ENCODE assay signal across 9 cellular contexts in the genomic region with DNA sequence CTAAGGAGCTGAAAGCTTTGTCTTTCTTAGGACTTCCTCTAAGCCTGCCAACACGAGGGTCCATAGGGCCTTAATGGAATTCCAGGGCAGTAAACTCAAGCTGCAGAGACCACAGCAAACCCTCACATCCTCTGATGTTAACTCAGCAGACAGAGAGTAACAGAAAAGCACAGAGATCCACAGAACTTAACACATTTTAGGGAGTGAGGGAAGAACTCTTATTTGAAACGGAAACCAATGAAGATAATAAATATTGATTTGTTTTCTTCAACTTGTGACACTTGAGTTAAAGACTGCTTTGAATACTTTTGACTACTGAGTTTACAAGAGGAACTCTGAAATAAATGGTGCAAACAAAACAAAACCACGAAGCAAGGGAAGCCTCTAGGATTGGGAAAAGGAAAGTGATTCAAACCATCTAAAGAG. TPM values are rescaled to one million over a fixed set of nuclear protein-coding genes. Genes with fewer than 3 reads are reported as not detected.
DNase-seq lines count a peak whose midpoint lies in the region; ATAC-seq and TF ChIP-seq lines count a peak whose summit lies in the region.
"Had no signal": no experiment of that assay in that cellular context is flagged by ENCODE, and none has a peak within 500 bp of the region (broad histone marks: within the 10 kb centered on the region; RNA-seq: fewer than 3 reads in every experiment).

No MANE protein-coding gene starts in this region.

- H3K4me1 ChIP-seq in fibroblast of lung (ENCODE audit: control insufficient read depth, extremely low read depth, insufficient read depth, low read length) (peaks cover 16% of the 10 kb centered on the region), uterus (peaks cover 0 to 20% of the 10 kb centered on the region in 2 donors)

- H3K4me3 ChIP-seq in fibroblast of lung (replicated peaks in 1 of 4; ENCODE audit: control extremely low read depth in 1 of 4, insufficient read depth in 1 of 4, low read depth in 3 of 4, low read length in 4 of 4) (no peak overlapping the region), uterus (no peak overlapping the region)

- no peak for ATAC-seq in activated naive CD8-positive, alpha-beta T cell treated with anti-CD3 and anti-CD28 coated beads, Interleukin-2, amount 50 U/mL, for 24 hours
- no peak for ATAC-seq in HG02623 (IDR thresholded peaks at IDR 0.05; ENCODE audit: unreplicated experiment)

- TF ChIP-seq POLR2A in uterus (IDR thresholded peaks at IDR 0.05), result no peak

- TF ChIP-seq CTCF in fibroblast of lung (conservative IDR thresholded peaks at IDR 0.05 in 1 of 2, IDR thresholded peaks at IDR 0.05 in 1 of 2; ENCODE audit: low read depth in 1 of 2, low read length in 2 of 2) (no peak), nephron progenitor cell (IDR thresholded peaks at IDR 0.05) (no peak), uterus (IDR thresholded peaks at IDR 0.05) (no peak)

- peaks cover 9% of the 10 kb centered on the region for H3K36me3 Mint-ChIP-seq in activated naive CD8-positive, alpha-beta T cell treated with anti-CD3 and anti-CD28 coated beads for 36 hours
- peaks cover 40% of the 10 kb centered on the region for H3K36me3 Mint-ChIP-seq in activated naive CD8-positive, alpha-beta T cell treated with anti-CD3 and anti-CD28 coated beads, Interleukin-2, amount 50 U/mL, for 24 hours (ENCODE audit: low read depth)
- peaks cover 69% of the 10 kb centered on the region for H3K36me3 Mint-ChIP-seq in nephron progenitor cell (ENCODE audit: low read depth)

- peak overlapping the region; percentile 69 for H3K27ac Mint-ChIP-seq in activated naive CD8-positive, alpha-beta T cell treated with anti-CD3 and anti-CD28 coated beads for 36 hours
- H3K27ac Mint-ChIP-seq in activated naive CD8-positive, alpha-beta T cell treated with anti-CD3 and anti-CD28 coated beads, Interleukin-2, amount 50 U/mL, for 24 hours, result no peak overlapping the region
- peak overlapping the region; percentile 85 for H3K27ac Mint-ChIP-seq in nephron progenitor cell

- no peak overlapping the region for H2AFZ ChIP-seq in fibroblast of lung (ENCODE audit: low read length)

- peaks cover 61% of the 10 kb centered on the region for H3K79me2 ChIP-seq in fibroblast of lung (ENCODE audit: control insufficient read depth, insufficient read depth, low read length)

- H3K9me3 Mint-ChIP-seq in activated naive CD8-positive, alpha-beta T cell treated with anti-CD3 and anti-CD28 coated beads for 36 hours, result no peaks in the 10 kb centered on the region
- no peaks in the 10 kb centered on the region for H3K9me3 Mint-ChIP-seq in activated naive CD8-positive, alpha-beta T cell treated with anti-CD3 and anti-CD28 coated beads, Interleukin-2, amount 50 U/mL, for 24 hours
- no peaks in the 10 kb centered on the region for H3K9me3 Mint-ChIP-seq in nephron progenitor cell

- no peak overlapping the region for H3K4me3 Mint-ChIP-seq in activated naive CD8-positive, alpha-beta T cell treated with anti-CD3 and anti-CD28 coated beads for 36 hours
- H3K4me3 Mint-ChIP-seq in activated naive CD8-positive, alpha-beta T cell treated with anti-CD3 and anti-CD28 coated beads, Interleukin-2, amount 50 U/mL, for 24 hours, result no peak overlapping the region
- no peak overlapping the region for H3K4me3 Mint-ChIP-seq in nephron progenitor cell

- H3K27me3 Mint-ChIP-seq in activated naive CD8-positive, alpha-beta T cell treated with anti-CD3 and anti-CD28 coated beads for 36 hours, result no peaks in the 10 kb centered on the region
- H3K27me3 Mint-ChIP-seq in activated naive CD8-positive, alpha-beta T cell treated with anti-CD3 and anti-CD28 coated beads, Interleukin-2, amount 50 U/mL, for 24 hours, result no peaks in the 10 kb centered on the region
- no peaks in the 10 kb centered on the region for H3K27me3 Mint-ChIP-seq in nephron progenitor cell (ENCODE audit: low read depth, poor library complexity)

- H3K27ac ChIP-seq in fibroblast of lung (ENCODE audit: insufficient read depth, low read length) (peak overlapping the region; percentile 44), uterus (peak overlapping the region; percentile 86 to 90)

- peak overlapping the region; percentile 3 for H3K4me2 ChIP-seq in fibroblast of lung (ENCODE audit: extremely low read depth, insufficient read depth, low read length)

- no peaks in the 10 kb centered on the region for H4K20me1 ChIP-seq in fibroblast of lung (ENCODE audit: control insufficient read depth, extremely low read depth, insufficient read depth, low read length)

- no peaks in the 10 kb centered on the region for H3K27me3 ChIP-seq in fibroblast of lung (ENCODE audit: control insufficient read depth, insufficient read depth, low read length)
- no peaks in the 10 kb centered on the region for H3K27me3 ChIP-seq in uterus

- no peak overlapping the region for H3K9ac ChIP-seq in fibroblast of lung (ENCODE audit: insufficient read depth, low read length)

- H3K4me1 Mint-ChIP-seq in activated naive CD8-positive, alpha-beta T cell treated with anti-CD3 and anti-CD28 coated beads for 36 hours, result peaks cover 18% of the 10 kb centered on the region
- H3K4me1 Mint-ChIP-seq in activated naive CD8-positive, alpha-beta T cell treated with anti-CD3 and anti-CD28 coated beads, Interleukin-2, amount 50 U/mL, for 24 hours, result peaks cover 17% of the 10 kb centered on the region
- H3K4me1 Mint-ChIP-seq in nephron progenitor cell, result peaks cover 20% of the 10 kb centered on the region

- no peak for DNase-seq in activated naive CD8-positive, alpha-beta T cell treated with anti-CD3 and anti-CD28 coated beads for 36 hours
- DNase-seq in activated naive CD8-positive, alpha-beta T cell treated with anti-CD3 and anti-CD28 coated beads, Interleukin-2, amount 50 U/mL, for 24 hours, result no peak
- DNase-seq in fibroblast of lung (ENCODE audit: low read depth in 2 of 2) (peak in 1 of 2 donors; percentile 72), nephron progenitor cell (no peak), uterus (no peak), NCI-H2081 treated with DMSO at 0.1 percent for 48 hours (lab: John Stamatoyannopoulos, UW) (no peak), D341Med (ENCODE audit: low spot score) (no peak)

- no peaks in the 10 kb centered on the region for H3K9me3 ChIP-seq in fibroblast of lung (ENCODE audit: control insufficient read depth, insufficient read depth, low read depth, low read length)
- no peaks in the 10 kb centered on the region for H3K9me3 ChIP-seq in uterus

- H3K36me3 ChIP-seq in fibroblast of lung (ENCODE audit: control insufficient read depth, insufficient read depth, low read length) (peaks cover 14% of the 10 kb centered on the region), uterus (no peaks in the 10 kb centered on the region)

- intact Hi-C loops in uterus (cut with DNase I; ENCODE audit: low total_unique reads), result no loop called here

RNA-seq across cellular contexts. Expression of a gene that starts 9.4 kb away (rescaled TPM):
- total RNA-seq in activated naive CD8-positive, alpha-beta T cell treated with anti-CD3 and anti-CD28 coated beads for 36 hours, result 10 to 100 TPM; 38.8 to 41.1 TPM
- total RNA-seq in fibroblast of lung (115 and 173 TPM in 2 replicates), uterus (100 to 1,000 TPM; 109 to 279 (median 151) TPM)
- polyA plus RNA-seq in fibroblast of lung, result 78.5 and 83.3 TPM in 2 replicates
- polyA plus RNA-seq in fibroblast of lung (2012), result 59.8 and 68.3 TPM in 2 replicates
- 36.1 and 57.3 TPM in 2 replicates for polyA minus RNA-seq in fibroblast of lung (ENCODE audit: low replicate concordance)

RNA-seq across cellular contexts. Expression of a gene that starts 45.4 kb away (rescaled TPM):
- total RNA-seq in activated naive CD8-positive, alpha-beta T cell treated with anti-CD3 and anti-CD28 coated beads for 36 hours, result 1 to 10 TPM; 2.4 to 2.8 TPM
- total RNA-seq in fibroblast of lung (6.9 and 10.2 TPM in 2 replicates), uterus (10 to 100 TPM in 2 of 4 donors, 1 to 10 TPM in 2; 6.1 to 41.5 (median 15.1) TPM)
- polyA plus RNA-seq in fibroblast of lung, result 6.9 and 12.8 TPM in 2 replicates
- 5.4 and 10.5 TPM in 2 replicates for polyA plus RNA-seq in fibroblast of lung (2012)
- polyA minus RNA-seq in fibroblast of lung (ENCODE audit: low replicate concordance), result 10.2 and 18.7 TPM in 2 replicates

RNA-seq across cellular contexts. Expression of a gene that starts 59.4 kb away (rescaled TPM):
- not detected for total RNA-seq in activated naive CD8-positive, alpha-beta T cell treated with anti-CD3 and anti-CD28 coated beads for 36 hours
- total RNA-seq in fibroblast of lung (under 0.01 and 0.17 TPM in 2 replicates), uterus (under 1 TPM in 2 of 4 donors, not detected in 2; 0.21 to 0.83 TPM)
- not detected in 2 replicates for polyA plus RNA-seq in fibroblast of lung
- polyA plus RNA-seq in fibroblast of lung (2012), result not detected in 2 replicates
- polyA minus RNA-seq in fibroblast of lung (ENCODE audit: low replicate concordance), result not detected in 2 replicates
- total RNA-seq: LHCN-M2 had no signal
